ENCODE assay signal across 16 cellular contexts in genomic region chr15:75698399-75698747, GRCh38. TPM values are rescaled to one million over a fixed set of nuclear protein-coding genes. Genes with fewer than 3 reads are reported as not detected.
"Had no signal": no experiment of that assay in that cellular context is flagged by ENCODE, and none has a peak within 500 bp of the region (broad histone marks: within the 10 kb centered on the region; RNA-seq: fewer than 3 reads in every experiment).

No MANE protein-coding gene starts in this region.

- H3K27me3 ChIP-seq: adrenal gland, body of pancreas had no signal

- H3K36me3 ChIP-seq: adrenal gland had no signal

- H3K27me3 Mint-ChIP-seq: activated CD4-positive, alpha-beta memory T cell treated with anti-CD3 and anti-CD28 coated beads for 36 hours; activated CD8-positive, alpha-beta memory T cell treated with anti-CD3 and anti-CD28 coated beads, Interleukin-2, amount 10 ng/mL, durations not matched to agents 7 days and 5 days; activated naive CD4-positive, alpha-beta T cell treated with anti-CD3 and anti-CD28 coated beads, Interleukin-2, amount 50 U/mL, for 24 hours had no signal

- DNase-seq: activated CD4-positive, alpha-beta memory T cell treated with anti-CD3 and anti-CD28 coated beads for 36 hours; activated CD8-positive, alpha-beta memory T cell treated with anti-CD3 and anti-CD28 coated beads, Interleukin-2, amount 10 ng/mL, durations not matched to agents 7 days and 5 days; activated T-cell treated with anti-CD3 and anti-CD28 coated beads, Interleukin-2, amount 50 U/mL, for 24 hours; adrenal gland; body of pancreas; effector memory CD8-positive, alpha-beta T cell; left colon; naive thymus-derived CD4-positive, alpha-beta T cell; posterior cingulate gyrus; small intestine; stimulated activated CD4-positive, alpha-beta T cell treated with anti-CD3 and anti-CD28 coated beads, Interleukin-4, amount 100 ng/mL, for 24 hours; stimulated activated naive CD8-positive, alpha-beta T cell treated with anti-CD3 and anti-CD28 coated beads, Interleukin-15, Interleukin-2, amounts not matched to agents 100 U/mL and 50 U/mL, for 24 hours had no signal

- H3K9me3 Mint-ChIP-seq: activated CD4-positive, alpha-beta memory T cell treated with anti-CD3 and anti-CD28 coated beads for 36 hours; activated naive CD4-positive, alpha-beta T cell treated with anti-CD3 and anti-CD28 coated beads, Interleukin-2, amount 50 U/mL, for 24 hours; activated T-cell treated with anti-CD3 and anti-CD28 coated beads, Interleukin-2, amount 50 U/mL, for 24 hours; central memory CD8-positive, alpha-beta T cell; effector memory CD8-positive, alpha-beta T cell; naive thymus-derived CD4-positive, alpha-beta T cell had no signal

- H3K36me3 Mint-ChIP-seq: activated CD4-positive, alpha-beta memory T cell treated with anti-CD3 and anti-CD28 coated beads for 36 hours; activated CD8-positive, alpha-beta memory T cell treated with anti-CD3 and anti-CD28 coated beads, Interleukin-2, amount 10 ng/mL, durations not matched to agents 7 days and 5 days; activated naive CD4-positive, alpha-beta T cell treated with anti-CD3 and anti-CD28 coated beads, Interleukin-2, amount 50 U/mL, for 24 hours; naive thymus-derived CD4-positive, alpha-beta T cell had no signal

- H3K4me3 Mint-ChIP-seq: activated CD4-positive, alpha-beta memory T cell treated with anti-CD3 and anti-CD28 coated beads for 36 hours; activated CD8-positive, alpha-beta memory T cell treated with anti-CD3 and anti-CD28 coated beads, Interleukin-2, amount 10 ng/mL, durations not matched to agents 7 days and 5 days; activated naive CD4-positive, alpha-beta T cell treated with anti-CD3 and anti-CD28 coated beads, Interleukin-2, amount 50 U/mL, for 24 hours; activated T-cell treated with anti-CD3 and anti-CD28 coated beads, Interleukin-2, amount 50 U/mL, for 24 hours; central memory CD8-positive, alpha-beta T cell; effector memory CD8-positive, alpha-beta T cell; naive thymus-derived CD4-positive, alpha-beta T cell had no signal

- H3K9me3 ChIP-seq: adrenal gland, body of pancreas had no signal

- H3K27ac ChIP-seq: adrenal gland, body of pancreas, VCaP had no signal

- H3K27ac Mint-ChIP-seq: activated CD4-positive, alpha-beta memory T cell treated with anti-CD3 and anti-CD28 coated beads for 36 hours; activated CD8-positive, alpha-beta memory T cell treated with anti-CD3 and anti-CD28 coated beads, Interleukin-2, amount 10 ng/mL, durations not matched to agents 7 days and 5 days; activated T-cell treated with anti-CD3 and anti-CD28 coated beads, Interleukin-2, amount 50 U/mL, for 24 hours; naive thymus-derived CD4-positive, alpha-beta T cell had no signal

- H3K4me3 ChIP-seq: adrenal gland, body of pancreas had no signal

RNA-seq across cellular contexts. Expression of gene CSPG4, which starts 14.3 kb away (rescaled TPM):
- total RNA-seq: activated CD4-positive, alpha-beta memory T cell treated with anti-CD3 and anti-CD28 coated beads for 36 hours; naive thymus-derived CD4-positive, alpha-beta T cell; T-helper 1 cell treated with Interleukin-12 subunit alpha and Interleukin-12 subunit beta and Interleukin-4 antibody, amounts not matched to agents 30 ng/mL and 1 ng/mL, for 36 hours had no signal
- polyA plus RNA-seq: naive thymus-derived CD4-positive, alpha-beta T cell had no signal
